8 cellular contexts compared by ENCODE assay signal in genomic region chr10:70285432-70285831, GRCh38. TPM values are rescaled to one million over a fixed set of nuclear protein-coding genes. Genes with fewer than 3 reads are reported as not detected.
"Had no signal": no experiment of that assay in that cellular context is flagged by ENCODE, and none has a peak within 500 bp of the region (broad histone marks: within the 10 kb centered on the region; RNA-seq: fewer than 3 reads in every experiment).

No MANE protein-coding gene starts in this region.

- DNase-seq: IMR-90, KBM-7, KG1 had no signal

- ATAC-seq: HepG2 had no signal

- H3K27ac ChIP-seq: HL-60 had no signal

- FAIRE-seq: HepG2, HTR-8/SVneo had no signal

RNA-seq across cellular contexts. Expression of gene NPFFR1, which starts 1.6 kb away (rescaled TPM):
- total RNA-seq: HT1080, IMR-90 had no signal
- polyA plus RNA-seq: HepG2, IgD-negative memory B cell, IMR-90 had no signal
